Comparison of ENCODE assay signal across 8 cellular contexts in genomic region chr11:43567396-43567975, GRCh38.
DNase-seq lines count a peak whose midpoint lies in the region; ATAC-seq and TF ChIP-seq lines count a peak whose summit lies in the region.

No MANE protein-coding gene starts in this region.

- ATAC-seq in GM19372 (IDR thresholded peaks at IDR 0.05; ENCODE audit: low read depth, unreplicated experiment) (peak; percentile 61), RWPE2 (ENCODE audit: low read depth) (peak; percentile 68; the same call in 2 of the 3 replicates)

- TF ChIP-seq CTCF in BJ (IDR thresholded peaks at IDR 0.05; ENCODE audit: insufficient read depth, low read depth, low read length) (peak; percentile 78), RWPE2 (IDR thresholded peaks at IDR 0.05; ENCODE audit: poor library complexity, severe bottlenecking) (peak; percentile 79)

- H3K36me3 ChIP-seq in BJ (ENCODE audit: control insufficient read depth, insufficient read depth, low read length) (no peaks in the 10 kb centered on the region), RWPE2 (ENCODE audit: low read depth) (no peaks in the 10 kb centered on the region)

- H3K27me3 ChIP-seq in BJ (ENCODE audit: control insufficient read depth, insufficient read depth, low read length) (peaks cover 11% of the 10 kb centered on the region), RWPE2 (ENCODE audit: insufficient read depth, poor library complexity, severe bottlenecking) (peaks cover 21% of the 10 kb centered on the region)

- H3K4me3 ChIP-seq in BJ (ENCODE audit: low read depth, low read length) (no peak overlapping the region), RWPE2 (ENCODE audit: severe bottlenecking) (no peak overlapping the region)

- CTCF ChIA-PET in BJ (lab: Yijun Ruan, JAX), result interaction anchor here (0.6 to 3.3 kb wide), 20 partner anchors 9 to 289 kb away, joined by 3 to 13 read pairs (median 4); no protein-coding TSS in a partner anchor

- no peak overlapping the region for H3K27ac ChIP-seq in RWPE2 (ENCODE audit: poor library complexity, severe bottlenecking)

- no peaks in the 10 kb centered on the region for H3K4me1 ChIP-seq in RWPE2 (ENCODE audit: insufficient read depth, poor library complexity, severe bottlenecking)

- POLR2A ChIA-PET in BJ (lab: Charles Lee), result no interaction called here

- DNase-seq in BJ (ENCODE audit: low read depth) (no peak), LoVo (ENCODE audit: low spot score) (peak; percentile 60), RWPE2 (ENCODE audit: low spot score) (no peak), fibroblast of peridontal ligament (ENCODE audit: extremely low read depth) (peak; percentile 73), renal cortical epithelial cell (ENCODE audit: low read depth) (peak; percentile 46), epidermal melanocyte (ENCODE audit: insufficient read length, low spot score) (no peak), mesenteric fat pad (ENCODE audit: low spot score) (no peak)

- H3K9me3 ChIP-seq in RWPE2 (ENCODE audit: severe bottlenecking), result no peaks in the 10 kb centered on the region

Comparison
In these comparisons a context has a peak if more than half of its experiments do, and no peak if none do; other contexts are left out.
1. DNase-seq: peak in LoVo (single experiment), fibroblast of peridontal ligament (single experiment) and renal cortical epithelial cell (single experiment); none in BJ (single experiment), RWPE2 (single experiment), epidermal melanocyte (single experiment) and mesenteric fat pad (single experiment).